24 cellular contexts compared by ENCODE assay signal in genomic region chr13:95247857-95248256, GRCh38.
"Had no signal": no experiment of that assay in that cellular context is flagged by ENCODE, and none has a peak within 500 bp of the region (broad histone marks: within the 10 kb centered on the region; RNA-seq: fewer than 3 reads in every experiment).

No MANE protein-coding gene starts in this region.

- H3K4me1 ChIP-seq: neural progenitor cell, sigmoid colon, suprapubic skin, tibial nerve had no signal

- H3K36me3 ChIP-seq: colonic mucosa, neural progenitor cell, suprapubic skin, tibial nerve had no signal

- ATAC-seq: activated CD4-positive, alpha-beta T cell treated with anti-CD3 and anti-CD28 coated beads for 36 hours; heart right ventricle; naive thymus-derived CD8-positive, alpha-beta T cell; stimulated activated memory B cell treated with anti-CD40 and anti-IgM and Interleukin-4, amounts not matched to agents 10 μg/mL and 1 μg/mL and 100 μg/mL, for 72 hours; T-helper 17 cell had no signal

- H3K27ac ChIP-seq: colonic mucosa, epithelial cell of prostate, heart right ventricle, left lung, neural progenitor cell, sigmoid colon, stomach, suprapubic skin, tibial nerve had no signal

- DNase-seq: activated B cell treated with CpG ODN at 0.5 μM for 24 hours; activated CD4-positive, alpha-beta T cell treated with anti-CD3 and anti-CD28 coated beads for 36 hours; activated CD4-positive, alpha-beta T cell treated with anti-CD3 and anti-CD28 coated beads, Interleukin-2, amount 50 U/mL, for 48 hours; activated CD8-positive, alpha-beta memory T cell treated with anti-CD3 and anti-CD28 coated beads, Interleukin-2, amount 50 U/mL, for 48 hours; activated naive CD4-positive, alpha-beta T cell treated with anti-CD3 and anti-CD28 coated beads for 36 hours; activated naive CD8-positive, alpha-beta T cell treated with anti-CD3 and anti-CD28 coated beads, Interleukin-2, amount 10 ng/mL, durations not matched to agents 7 days and 5 days; activated T-cell treated with anti-CD3 and anti-CD28 coated beads, Interleukin-2, amount 50 U/mL, for 48 hours; amniotic stem cell; colonic mucosa; heart right ventricle; left lung; naive thymus-derived CD8-positive, alpha-beta T cell; posterior cingulate gyrus; sigmoid colon; stimulated activated CD4-positive, alpha-beta T cell treated with anti-CD3 and anti-CD28 coated beads, Interleukin-15, amount 100 ng/mL, for 24 hours; stomach; T-helper 17 cell had no signal

- H3K4me3 ChIP-seq: colonic mucosa, heart right ventricle, left lung, lung, neural progenitor cell, sigmoid colon, smooth muscle cell, stomach, suprapubic skin, tibial nerve had no signal

- H3K9me3 ChIP-seq: colonic mucosa, heart right ventricle, left lung, sigmoid colon, stomach, suprapubic skin, tibial nerve had no signal

- H3K27me3 ChIP-seq: colonic mucosa, heart right ventricle, left lung, neural progenitor cell, sigmoid colon, stomach, suprapubic skin, tibial nerve had no signal
